ENCODE assay signal across 13 cellular contexts in genomic region chr5:67561145-67561932, GRCh38.
"Had no signal": no experiment of that assay in that cellular context is flagged by ENCODE, and none has a peak within 500 bp of the region (broad histone marks: within the 10 kb centered on the region; RNA-seq: fewer than 3 reads in every experiment).

No MANE protein-coding gene starts in this region.

- H3K4me3 ChIP-seq: thyroid gland, uterus had no signal

- H3K27me3 ChIP-seq: brain microvascular endothelial cell, thyroid gland, uterus had no signal

- DNase-seq: activated CD4-positive, alpha-beta T cell treated with anti-CD3 and anti-CD28 coated beads for 1 hour; activated CD4-positive, alpha-beta T cell treated with anti-CD3 and anti-CD28 coated beads, Interleukin-2, amount 50 U/mL, for 48 hours; activated effector memory CD4-positive, alpha-beta T cell treated with anti-CD3 and anti-CD28 coated beads, Interleukin-2, amount 50 U/mL, for 16 hours; activated T-cell treated with anti-CD3 and anti-CD28 coated beads, Interleukin-2, amount 50 U/mL, for 4 hours; amygdala; brain microvascular endothelial cell; small intestine; T-helper 9 cell; thyroid gland; uterus had no signal

- H3K27me3 Mint-ChIP-seq: activated naive CD8-positive, alpha-beta T cell had no signal

- H3K27ac ChIP-seq: brain microvascular endothelial cell, thyroid gland, uterus had no signal

- H3K27ac Mint-ChIP-seq: activated naive CD8-positive, alpha-beta T cell had no signal

- H3K4me1 Mint-ChIP-seq: neural crest cell had no signal

- H3K36me3 ChIP-seq: brain microvascular endothelial cell, thyroid gland, uterus had no signal

- H3K4me1 ChIP-seq: uterus had no signal

- H3K4me3 Mint-ChIP-seq: activated naive CD8-positive, alpha-beta T cell; activated T-cell treated with anti-CD3 and anti-CD28 coated beads, Interleukin-2, amount 50 U/mL, for 4 hours; neural crest cell had no signal

- ATAC-seq: activated T-cell treated with anti-CD3 and anti-CD28 coated beads, Interleukin-2, amount 50 U/mL, for 4 hours; esophagus mucosa had no signal
